19 cellular contexts compared by ENCODE assay signal in the genomic region with DNA sequence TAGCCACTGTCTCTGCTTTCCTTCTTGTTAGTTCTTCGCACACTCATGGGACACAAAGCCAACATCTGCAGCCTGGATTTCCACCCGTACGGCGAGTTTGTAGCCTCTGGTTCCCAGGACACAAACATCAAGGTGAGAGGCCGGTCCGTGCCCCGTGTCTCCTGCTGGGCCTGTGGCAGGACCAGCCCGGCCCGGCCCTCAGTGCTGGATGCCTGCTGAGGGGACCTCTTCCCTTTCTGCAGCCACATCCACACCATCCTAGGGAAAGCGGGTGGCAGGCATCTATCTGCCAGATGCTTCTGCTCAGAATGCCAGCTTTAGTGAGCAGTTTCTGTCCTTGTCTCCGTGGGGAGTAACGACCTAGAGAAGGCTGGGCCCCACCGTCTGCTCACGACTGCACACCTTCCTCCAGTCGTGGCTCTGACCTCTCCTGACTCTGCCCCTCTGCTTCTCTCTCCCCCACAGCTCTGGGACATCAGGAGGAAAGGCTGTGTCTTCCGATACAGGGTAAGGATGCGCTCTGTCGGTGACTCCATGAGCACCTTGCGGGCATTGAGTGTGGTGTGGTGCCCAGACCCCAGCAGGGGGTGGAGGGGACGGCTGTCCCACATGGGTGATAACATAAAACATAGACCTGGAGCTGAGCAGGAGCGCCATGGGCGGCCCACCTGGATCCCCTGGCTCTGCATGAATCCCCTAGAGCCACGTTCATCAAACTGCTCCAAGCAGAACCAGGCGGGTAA. TPM values are rescaled to one million over a fixed set of nuclear protein-coding genes. Genes with fewer than 3 reads are reported as not detected.
DNase-seq lines count a peak whose midpoint lies in the region; ATAC-seq and TF ChIP-seq lines count a peak whose summit lies in the region.
"Had no signal": no experiment of that assay in that cellular context is flagged by ENCODE, and none has a peak within 500 bp of the region (broad histone marks: within the 10 kb centered on the region; RNA-seq: fewer than 3 reads in every experiment).

No MANE protein-coding gene starts in this region.

- no peak overlapping the region for H3K4me3 ChIP-seq in right cardiac atrium (ENCODE audit: low read length)
- H3K4me3 ChIP-seq: BLaER1 had no signal

- H3K9me3 Mint-ChIP-seq in glutamatergic neuron (ENCODE audit: unreplicated experiment) = peaks cover 4% of the 10 kb centered on the region
- H3K9me3 Mint-ChIP-seq in nephron progenitor cell = no peaks in the 10 kb centered on the region
- H3K9me3 Mint-ChIP-seq in chondrocyte (ENCODE audit: low read depth) = no peaks in the 10 kb centered on the region
- H3K9me3 Mint-ChIP-seq: CD4-positive, alpha-beta T cell had no signal

- H3K27ac ChIP-seq in right cardiac atrium (ENCODE audit: low read length) = no peak overlapping the region

- ATAC-seq in right cardiac atrium (no peak), left cardiac atrium (no peak), GM18505 (IDR thresholded peaks at IDR 0.05; ENCODE audit: unreplicated experiment) (no peak)

- H3K27me3 ChIP-seq in right cardiac atrium (ENCODE audit: control insufficient read depth, insufficient read depth) = no peaks in the 10 kb centered on the region
- H3K27me3 ChIP-seq: BLaER1 had no signal

- TF ChIP-seq CTCF in glutamatergic neuron (IDR thresholded peaks at IDR 0.05; ENCODE audit: partially characterized antibody, unreplicated experiment) (no peak), nephron progenitor cell (IDR thresholded peaks at IDR 0.05) (no peak), chondrocyte (IDR thresholded peaks at IDR 0.05) (no peak)

- DNase-seq in right cardiac atrium (peak in 2 of 3 donors; percentile 11 to 39), left cardiac atrium (no peak), glutamatergic neuron (no peak), nephron progenitor cell (no peak), chondrocyte (ENCODE audit: low spot score) (no peak)
- DNase-seq in activated CD4-positive, alpha-beta T cell treated with anti-CD3 and anti-CD28 coated beads for 4 hours = no peak
- DNase-seq: CD4-positive, alpha-beta T cell; COR-L47; DMS79; KG1; NCI-H1092 treated with DMSO at 0.1 percent for 48 hours; NCI-H1436 treated with DMSO at 0.1 percent for 48 hours; NCI-H2029 treated with DMSO at 0.1 percent for 48 hours; NCI-H226; NCI-H510A treated with DMSO at 0.1 percent for 48 hours; NCI-H774; NK-92 treated with Interleukin-12 subunit alpha and Interleukin-12 subunit beta, amount 100 ng/mL, for 24 hours had no signal

- H3K4me1 Mint-ChIP-seq in glutamatergic neuron (ENCODE audit: low read depth, unreplicated experiment) (peaks cover 10% of the 10 kb centered on the region), nephron progenitor cell (peaks cover 15% of the 10 kb centered on the region), chondrocyte (ENCODE audit: low read depth) (no peaks in the 10 kb centered on the region)

- H3K27me3 Mint-ChIP-seq in glutamatergic neuron (ENCODE audit: unreplicated experiment) = peaks cover 5% of the 10 kb centered on the region
- H3K27me3 Mint-ChIP-seq in nephron progenitor cell (ENCODE audit: low read depth, poor library complexity) = peaks cover 3% of the 10 kb centered on the region
- no peaks in the 10 kb centered on the region for H3K27me3 Mint-ChIP-seq in chondrocyte (ENCODE audit: low read depth)
- H3K27me3 Mint-ChIP-seq: CD4-positive, alpha-beta T cell had no signal

- TF ChIP-seq POLR2A in GM18505 (IDR thresholded peaks at IDR 0.05; ENCODE audit: borderline replicate concordance, extremely low read depth, insufficient read depth, insufficient read length) = no peak

- 89% methylated on average over 24 of the region's 24 CpGs for WGBS in right cardiac atrium

- H3K27ac Mint-ChIP-seq in glutamatergic neuron (ENCODE audit: unreplicated experiment) = peak overlapping the region; percentile 43
- peak overlapping the region; percentile 90 for H3K27ac Mint-ChIP-seq in nephron progenitor cell
- no peak overlapping the region for H3K27ac Mint-ChIP-seq in chondrocyte (ENCODE audit: unreplicated experiment)
- H3K27ac Mint-ChIP-seq: CD4-positive, alpha-beta T cell had no signal

- H3K9me3 ChIP-seq in right cardiac atrium (ENCODE audit: control insufficient read depth, low read length) = no peaks in the 10 kb centered on the region
- H3K9me3 ChIP-seq: BLaER1 had no signal

- no peaks in the 10 kb centered on the region for H3K4me1 ChIP-seq in right cardiac atrium (ENCODE audit: control insufficient read depth, insufficient read depth, low read length)

- H3K4me3 Mint-ChIP-seq in glutamatergic neuron (ENCODE audit: unreplicated experiment) (no peak overlapping the region), nephron progenitor cell (no peak overlapping the region), chondrocyte (ENCODE audit: unreplicated experiment) (no peak overlapping the region)
- H3K4me3 Mint-ChIP-seq: CD4-positive, alpha-beta T cell had no signal

- H3K36me3 Mint-ChIP-seq in glutamatergic neuron (ENCODE audit: unreplicated experiment) (no peaks in the 10 kb centered on the region), nephron progenitor cell (ENCODE audit: low read depth) (peaks cover 26% of the 10 kb centered on the region), chondrocyte (ENCODE audit: low read depth) (peaks cover 5% of the 10 kb centered on the region)

- intact Hi-C loops in right cardiac atrium (cut with DNase I) = loop anchor here in 2 of 4 donors (10.0 kb wide), 2 partner anchors 244 to 254 kb away; a partner anchor contains a TSS
- intact Hi-C loops in left cardiac atrium (cut with DNase I) = no loop called here

RNA-seq across cellular contexts. Expression of a gene that starts 15.4 kb away (rescaled TPM):
- total RNA-seq in right cardiac atrium (10 to 100 TPM in 3 of 4 donors, 1 to 10 TPM in 1; 8.4 to 16.3 (median 12.3) TPM), left cardiac atrium (10 to 100 TPM; 11.2 to 11.7 TPM), glutamatergic neuron (ENCODE audit: unreplicated experiment) (74.4 TPM), chondrocyte (14.0 to 20.6 TPM (median 14.7 TPM) in 3 replicates)
- polyA plus RNA-seq in right cardiac atrium = 10.2 TPM

RNA-seq across cellular contexts. Expression of a gene that starts 51.3 kb away (rescaled TPM):
- total RNA-seq in right cardiac atrium (10 to 100 TPM; 45.8 to 67.5 (median 50.0) TPM), left cardiac atrium (10 to 100 TPM; 37.1 to 55.4 TPM), glutamatergic neuron (ENCODE audit: unreplicated experiment) (0.76 TPM), chondrocyte (74.4 to 135 TPM (median 75.6 TPM) in 3 replicates)
- 39.9 TPM for polyA plus RNA-seq in right cardiac atrium
- total RNA-seq: CD4-positive, alpha-beta T cell had no signal

RNA-seq across cellular contexts. Expression of a gene that starts 56.4 kb away (rescaled TPM):
- not detected for total RNA-seq in right cardiac atrium
- polyA plus RNA-seq in right cardiac atrium = not detected
- not detected for total RNA-seq in left cardiac atrium
- total RNA-seq in glutamatergic neuron (ENCODE audit: unreplicated experiment) = not detected
- not detected in 3 replicates for total RNA-seq in chondrocyte
- total RNA-seq: CD4-positive, alpha-beta T cell had no signal

Comparison
In these comparisons a context has a peak if more than half of its experiments do, and no peak if none do; other contexts are left out.
1. DNase-seq: peak in right cardiac atrium (2 of 3); none in left cardiac atrium (single experiment), glutamatergic neuron (single experiment), nephron progenitor cell (single experiment), activated CD4-positive, alpha-beta T cell treated with anti-CD3 and anti-CD28 coated beads for 4 hours (0 of 2) and chondrocyte (single experiment).
2. RNA of a gene that starts 51.3 kb away (total RNA-seq): 74.4 to 135 TPM in chondrocyte, 37.1 to 55.4 TPM in left cardiac atrium and 45.8 to 67.5 TPM in right cardiac atrium; 0.76 TPM in glutamatergic neuron (single experiment); every median in the first group is over 10 times any median in the second.